1 cellular context compared by ENCODE assay signal in genomic region chr10:23060918-23061317, GRCh38.
TF ChIP-seq lines count a peak whose summit lies in the region.

No MANE protein-coding gene starts in this region.

TF ChIP-seq in GM23338, 12 proteins besides CTCF, POLR2A, EP300 and RAD21 (continued from another document):
- TF ChIP-seq REST (IDR thresholded peaks at IDR 0.05; ENCODE audit: unreplicated experiment) (no peak), POLR2AphosphoS5 (IDR thresholded peaks at IDR 0.05; ENCODE audit: low read depth) (no peak), EZH2 (IDR thresholded peaks at IDR 0.05; ENCODE audit: low read depth, unreplicated experiment) (no peak), ZNF331 (CRISPR knock-in tag; IDR thresholded peaks at IDR 0.05; ENCODE audit: low read depth) (no peak)
- TF ChIP-seq, protein P1, sequence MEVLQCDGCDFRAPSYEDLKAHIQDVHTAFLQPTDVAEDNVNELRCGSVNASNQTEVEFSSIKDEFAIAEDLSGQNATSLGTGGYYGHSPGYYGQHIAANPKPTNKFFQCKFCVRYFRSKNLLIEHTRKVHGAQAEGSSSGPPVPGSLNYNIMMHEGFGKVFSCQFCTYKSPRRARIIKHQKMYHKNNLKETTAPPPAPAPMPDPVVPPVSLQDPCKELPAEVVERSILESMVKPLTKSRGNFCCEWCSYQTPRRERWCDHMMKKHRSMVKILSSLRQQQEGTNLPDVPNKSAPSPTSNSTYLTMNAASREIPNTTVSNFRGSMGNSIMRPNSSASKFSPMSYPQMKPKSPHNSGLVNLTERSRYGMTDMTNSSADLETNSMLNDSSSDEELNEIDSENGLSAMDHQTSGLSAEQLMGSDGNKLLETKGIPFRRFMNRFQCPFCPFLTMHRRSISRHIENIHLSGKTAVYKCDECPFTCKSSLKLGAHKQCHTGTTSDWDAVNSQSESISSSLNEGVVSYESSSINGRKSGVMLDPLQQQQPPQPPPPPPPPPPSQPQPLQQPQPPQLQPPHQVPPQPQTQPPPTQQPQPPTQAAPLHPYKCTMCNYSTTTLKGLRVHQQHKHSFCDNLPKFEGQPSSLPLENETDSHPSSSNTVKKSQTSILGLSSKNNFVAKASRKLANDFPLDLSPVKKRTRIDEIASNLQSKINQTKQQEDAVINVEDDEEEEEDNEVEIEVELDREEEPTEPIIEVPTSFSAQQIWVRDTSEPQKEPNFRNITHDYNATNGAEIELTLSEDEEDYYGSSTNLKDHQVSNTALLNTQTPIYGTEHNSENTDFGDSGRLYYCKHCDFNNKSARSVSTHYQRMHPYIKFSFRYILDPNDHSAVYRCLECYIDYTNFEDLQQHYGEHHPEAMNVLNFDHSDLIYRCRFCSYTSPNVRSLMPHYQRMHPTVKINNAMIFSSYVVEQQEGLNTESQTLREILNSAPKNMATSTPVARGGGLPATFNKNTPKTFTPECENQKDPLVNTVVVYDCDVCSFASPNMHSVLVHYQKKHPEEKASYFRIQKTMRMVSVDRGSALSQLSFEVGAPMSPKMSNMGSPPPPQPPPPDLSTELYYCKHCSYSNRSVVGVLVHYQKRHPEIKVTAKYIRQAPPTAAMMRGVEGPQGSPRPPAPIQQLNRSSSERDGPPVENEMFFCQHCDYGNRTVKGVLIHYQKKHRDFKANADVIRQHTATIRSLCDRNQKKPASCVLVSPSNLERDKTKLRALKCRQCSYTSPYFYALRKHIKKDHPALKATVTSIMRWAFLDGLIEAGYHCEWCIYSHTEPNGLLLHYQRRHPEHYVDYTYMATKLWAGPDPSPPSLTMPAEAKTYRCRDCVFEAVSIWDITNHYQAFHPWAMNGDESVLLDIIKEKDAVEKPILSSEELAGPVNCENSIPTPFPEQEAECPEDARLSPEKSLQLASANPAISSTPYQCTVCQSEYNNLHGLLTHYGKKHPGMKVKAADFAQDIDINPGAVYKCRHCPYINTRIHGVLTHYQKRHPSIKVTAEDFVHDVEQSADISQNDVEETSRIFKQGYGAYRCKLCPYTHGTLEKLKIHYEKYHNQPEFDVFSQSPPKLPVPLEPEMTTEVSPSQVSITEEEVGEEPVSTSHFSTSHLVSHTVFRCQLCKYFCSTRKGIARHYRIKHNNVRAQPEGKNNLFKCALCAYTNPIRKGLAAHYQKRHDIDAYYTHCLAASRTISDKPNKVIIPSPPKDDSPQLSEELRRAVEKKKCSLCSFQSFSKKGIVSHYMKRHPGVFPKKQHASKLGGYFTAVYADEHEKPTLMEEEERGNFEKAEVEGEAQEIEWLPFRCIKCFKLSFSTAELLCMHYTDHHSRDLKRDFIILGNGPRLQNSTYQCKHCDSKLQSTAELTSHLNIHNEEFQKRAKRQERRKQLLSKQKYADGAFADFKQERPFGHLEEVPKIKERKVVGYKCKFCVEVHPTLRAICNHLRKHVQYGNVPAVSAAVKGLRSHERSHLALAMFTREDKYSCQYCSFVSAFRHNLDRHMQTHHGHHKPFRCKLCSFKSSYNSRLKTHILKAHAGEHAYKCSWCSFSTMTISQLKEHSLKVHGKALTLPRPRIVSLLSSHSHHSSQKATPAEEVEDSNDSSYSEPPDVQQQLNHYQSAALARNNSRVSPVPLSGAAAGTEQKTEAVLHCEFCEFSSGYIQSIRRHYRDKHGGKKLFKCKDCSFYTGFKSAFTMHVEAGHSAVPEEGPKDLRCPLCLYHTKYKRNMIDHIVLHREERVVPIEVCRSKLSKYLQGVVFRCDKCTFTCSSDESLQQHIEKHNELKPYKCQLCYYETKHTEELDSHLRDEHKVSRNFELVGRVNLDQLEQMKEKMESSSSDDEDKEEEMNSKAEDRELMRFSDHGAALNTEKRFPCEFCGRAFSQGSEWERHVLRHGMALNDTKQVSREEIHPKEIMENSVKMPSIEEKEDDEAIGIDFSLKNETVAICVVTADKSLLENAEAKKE (CRISPR knock-in tag; IDR thresholded peaks at IDR 0.05) = peak; percentile 27; the same call in 1 of the 2 replicates
TF ChIP-seq in GM23338: peak in this region for 1.
